In the genomic region with DNA sequence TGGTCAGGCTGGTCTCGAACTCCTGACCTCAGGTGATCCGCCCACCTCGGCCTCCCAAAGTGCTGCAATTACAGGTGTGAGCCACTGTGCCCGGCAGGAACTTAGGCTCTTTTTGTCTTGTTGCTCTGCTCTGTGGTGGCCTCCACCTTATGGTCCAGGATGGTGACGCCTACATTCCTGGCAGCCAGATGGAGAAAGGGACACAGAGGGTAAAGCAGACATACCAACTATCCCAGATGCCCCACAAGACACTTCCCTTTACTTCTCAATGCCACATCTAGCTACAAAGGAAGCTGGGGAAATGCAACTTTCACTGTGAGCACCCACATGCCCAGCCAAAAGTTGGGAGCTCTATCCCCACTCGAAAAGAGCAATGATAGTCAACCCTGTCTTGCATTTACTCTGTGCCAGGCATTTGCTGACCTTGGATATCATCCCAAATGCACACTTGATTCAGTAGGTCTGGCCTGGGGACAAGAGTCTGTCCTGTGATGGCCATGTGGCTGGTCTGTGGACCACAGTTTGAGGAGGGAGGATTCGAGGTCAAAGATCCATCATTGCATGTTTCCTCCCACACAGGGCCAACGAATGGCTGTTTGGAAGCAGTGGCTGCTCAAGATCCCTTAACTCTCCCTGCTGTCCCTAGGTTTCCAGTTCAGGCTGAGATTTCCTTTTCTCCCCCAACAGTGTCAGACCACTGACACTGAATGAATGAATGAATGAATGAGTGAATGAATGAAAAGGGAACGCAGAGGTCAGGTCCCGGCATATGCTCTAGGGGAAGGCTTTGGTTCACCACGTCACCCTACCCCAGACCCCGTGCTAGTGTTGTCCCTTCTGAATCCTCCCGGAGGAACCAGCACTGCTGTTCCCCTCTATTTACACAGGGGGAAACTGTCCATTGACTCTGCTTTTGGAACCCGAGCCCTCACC, we compare ENCODE assay signal across 1 cellular context.
TF ChIP-seq lines count a peak whose summit lies in the region.

No MANE protein-coding gene starts in this region.

TF ChIP-seq in GM23338, 12 proteins besides CTCF, POLR2A, EP300 and RAD21 (continued from another document):
- TF ChIP-seq, protein P1, sequence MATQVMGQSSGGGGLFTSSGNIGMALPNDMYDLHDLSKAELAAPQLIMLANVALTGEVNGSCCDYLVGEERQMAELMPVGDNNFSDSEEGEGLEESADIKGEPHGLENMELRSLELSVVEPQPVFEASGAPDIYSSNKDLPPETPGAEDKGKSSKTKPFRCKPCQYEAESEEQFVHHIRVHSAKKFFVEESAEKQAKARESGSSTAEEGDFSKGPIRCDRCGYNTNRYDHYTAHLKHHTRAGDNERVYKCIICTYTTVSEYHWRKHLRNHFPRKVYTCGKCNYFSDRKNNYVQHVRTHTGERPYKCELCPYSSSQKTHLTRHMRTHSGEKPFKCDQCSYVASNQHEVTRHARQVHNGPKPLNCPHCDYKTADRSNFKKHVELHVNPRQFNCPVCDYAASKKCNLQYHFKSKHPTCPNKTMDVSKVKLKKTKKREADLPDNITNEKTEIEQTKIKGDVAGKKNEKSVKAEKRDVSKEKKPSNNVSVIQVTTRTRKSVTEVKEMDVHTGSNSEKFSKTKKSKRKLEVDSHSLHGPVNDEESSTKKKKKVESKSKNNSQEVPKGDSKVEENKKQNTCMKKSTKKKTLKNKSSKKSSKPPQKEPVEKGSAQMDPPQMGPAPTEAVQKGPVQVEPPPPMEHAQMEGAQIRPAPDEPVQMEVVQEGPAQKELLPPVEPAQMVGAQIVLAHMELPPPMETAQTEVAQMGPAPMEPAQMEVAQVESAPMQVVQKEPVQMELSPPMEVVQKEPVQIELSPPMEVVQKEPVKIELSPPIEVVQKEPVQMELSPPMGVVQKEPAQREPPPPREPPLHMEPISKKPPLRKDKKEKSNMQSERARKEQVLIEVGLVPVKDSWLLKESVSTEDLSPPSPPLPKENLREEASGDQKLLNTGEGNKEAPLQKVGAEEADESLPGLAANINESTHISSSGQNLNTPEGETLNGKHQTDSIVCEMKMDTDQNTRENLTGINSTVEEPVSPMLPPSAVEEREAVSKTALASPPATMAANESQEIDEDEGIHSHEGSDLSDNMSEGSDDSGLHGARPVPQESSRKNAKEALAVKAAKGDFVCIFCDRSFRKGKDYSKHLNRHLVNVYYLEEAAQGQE (IDR thresholded peaks at IDR 0.05; ENCODE audit: unreplicated experiment) = no peak
- TF ChIP-seq NANOG (IDR thresholded peaks at IDR 0.05; ENCODE audit: borderline replicate concordance) (no peak), JUNB (IDR thresholded peaks at IDR 0.05; ENCODE audit: unreplicated experiment) (no peak), STAT1 (IDR thresholded peaks at IDR 0.05; ENCODE audit: unreplicated experiment) (no peak), ZNF114 (CRISPR knock-in tag; IDR thresholded peaks at IDR 0.05) (no peak), CREB1 (CRISPR knock-in tag; IDR thresholded peaks at IDR 0.05; ENCODE audit: low read depth) (no peak), EZH2phosphoT487 (IDR thresholded peaks at IDR 0.05; ENCODE audit: unreplicated experiment) (no peak), POLR2AphosphoS5 (IDR thresholded peaks at IDR 0.05; ENCODE audit: low read depth) (no peak)
- TF ChIP-seq, protein P2, sequence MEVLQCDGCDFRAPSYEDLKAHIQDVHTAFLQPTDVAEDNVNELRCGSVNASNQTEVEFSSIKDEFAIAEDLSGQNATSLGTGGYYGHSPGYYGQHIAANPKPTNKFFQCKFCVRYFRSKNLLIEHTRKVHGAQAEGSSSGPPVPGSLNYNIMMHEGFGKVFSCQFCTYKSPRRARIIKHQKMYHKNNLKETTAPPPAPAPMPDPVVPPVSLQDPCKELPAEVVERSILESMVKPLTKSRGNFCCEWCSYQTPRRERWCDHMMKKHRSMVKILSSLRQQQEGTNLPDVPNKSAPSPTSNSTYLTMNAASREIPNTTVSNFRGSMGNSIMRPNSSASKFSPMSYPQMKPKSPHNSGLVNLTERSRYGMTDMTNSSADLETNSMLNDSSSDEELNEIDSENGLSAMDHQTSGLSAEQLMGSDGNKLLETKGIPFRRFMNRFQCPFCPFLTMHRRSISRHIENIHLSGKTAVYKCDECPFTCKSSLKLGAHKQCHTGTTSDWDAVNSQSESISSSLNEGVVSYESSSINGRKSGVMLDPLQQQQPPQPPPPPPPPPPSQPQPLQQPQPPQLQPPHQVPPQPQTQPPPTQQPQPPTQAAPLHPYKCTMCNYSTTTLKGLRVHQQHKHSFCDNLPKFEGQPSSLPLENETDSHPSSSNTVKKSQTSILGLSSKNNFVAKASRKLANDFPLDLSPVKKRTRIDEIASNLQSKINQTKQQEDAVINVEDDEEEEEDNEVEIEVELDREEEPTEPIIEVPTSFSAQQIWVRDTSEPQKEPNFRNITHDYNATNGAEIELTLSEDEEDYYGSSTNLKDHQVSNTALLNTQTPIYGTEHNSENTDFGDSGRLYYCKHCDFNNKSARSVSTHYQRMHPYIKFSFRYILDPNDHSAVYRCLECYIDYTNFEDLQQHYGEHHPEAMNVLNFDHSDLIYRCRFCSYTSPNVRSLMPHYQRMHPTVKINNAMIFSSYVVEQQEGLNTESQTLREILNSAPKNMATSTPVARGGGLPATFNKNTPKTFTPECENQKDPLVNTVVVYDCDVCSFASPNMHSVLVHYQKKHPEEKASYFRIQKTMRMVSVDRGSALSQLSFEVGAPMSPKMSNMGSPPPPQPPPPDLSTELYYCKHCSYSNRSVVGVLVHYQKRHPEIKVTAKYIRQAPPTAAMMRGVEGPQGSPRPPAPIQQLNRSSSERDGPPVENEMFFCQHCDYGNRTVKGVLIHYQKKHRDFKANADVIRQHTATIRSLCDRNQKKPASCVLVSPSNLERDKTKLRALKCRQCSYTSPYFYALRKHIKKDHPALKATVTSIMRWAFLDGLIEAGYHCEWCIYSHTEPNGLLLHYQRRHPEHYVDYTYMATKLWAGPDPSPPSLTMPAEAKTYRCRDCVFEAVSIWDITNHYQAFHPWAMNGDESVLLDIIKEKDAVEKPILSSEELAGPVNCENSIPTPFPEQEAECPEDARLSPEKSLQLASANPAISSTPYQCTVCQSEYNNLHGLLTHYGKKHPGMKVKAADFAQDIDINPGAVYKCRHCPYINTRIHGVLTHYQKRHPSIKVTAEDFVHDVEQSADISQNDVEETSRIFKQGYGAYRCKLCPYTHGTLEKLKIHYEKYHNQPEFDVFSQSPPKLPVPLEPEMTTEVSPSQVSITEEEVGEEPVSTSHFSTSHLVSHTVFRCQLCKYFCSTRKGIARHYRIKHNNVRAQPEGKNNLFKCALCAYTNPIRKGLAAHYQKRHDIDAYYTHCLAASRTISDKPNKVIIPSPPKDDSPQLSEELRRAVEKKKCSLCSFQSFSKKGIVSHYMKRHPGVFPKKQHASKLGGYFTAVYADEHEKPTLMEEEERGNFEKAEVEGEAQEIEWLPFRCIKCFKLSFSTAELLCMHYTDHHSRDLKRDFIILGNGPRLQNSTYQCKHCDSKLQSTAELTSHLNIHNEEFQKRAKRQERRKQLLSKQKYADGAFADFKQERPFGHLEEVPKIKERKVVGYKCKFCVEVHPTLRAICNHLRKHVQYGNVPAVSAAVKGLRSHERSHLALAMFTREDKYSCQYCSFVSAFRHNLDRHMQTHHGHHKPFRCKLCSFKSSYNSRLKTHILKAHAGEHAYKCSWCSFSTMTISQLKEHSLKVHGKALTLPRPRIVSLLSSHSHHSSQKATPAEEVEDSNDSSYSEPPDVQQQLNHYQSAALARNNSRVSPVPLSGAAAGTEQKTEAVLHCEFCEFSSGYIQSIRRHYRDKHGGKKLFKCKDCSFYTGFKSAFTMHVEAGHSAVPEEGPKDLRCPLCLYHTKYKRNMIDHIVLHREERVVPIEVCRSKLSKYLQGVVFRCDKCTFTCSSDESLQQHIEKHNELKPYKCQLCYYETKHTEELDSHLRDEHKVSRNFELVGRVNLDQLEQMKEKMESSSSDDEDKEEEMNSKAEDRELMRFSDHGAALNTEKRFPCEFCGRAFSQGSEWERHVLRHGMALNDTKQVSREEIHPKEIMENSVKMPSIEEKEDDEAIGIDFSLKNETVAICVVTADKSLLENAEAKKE (CRISPR knock-in tag; IDR thresholded peaks at IDR 0.05) = no peak
